Comparison of ENCODE assay signal across 24 cellular contexts in the genomic region with DNA sequence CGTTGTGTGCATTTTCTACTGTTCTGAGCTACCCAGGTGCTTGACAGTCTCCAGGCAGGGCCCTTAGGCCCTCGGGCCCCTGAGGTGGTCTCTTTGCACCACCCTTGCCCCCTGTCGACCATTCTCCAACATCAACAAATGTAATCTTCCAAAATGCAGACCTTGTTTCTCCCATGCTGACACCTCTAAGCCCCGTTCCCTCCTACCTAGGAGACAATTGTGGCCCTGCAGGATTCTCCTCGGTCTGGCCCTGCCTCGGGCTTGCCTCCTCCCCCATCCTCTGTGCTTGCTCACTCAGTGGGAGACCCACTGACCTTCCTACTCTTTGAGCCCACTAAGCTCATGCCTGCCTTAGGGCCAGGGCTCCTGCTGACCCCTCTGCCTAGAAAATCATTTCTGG.
"Had no signal": no experiment of that assay in that cellular context is flagged by ENCODE, and none has a peak within 500 bp of the region (broad histone marks: within the 10 kb centered on the region; RNA-seq: fewer than 3 reads in every experiment).

No MANE protein-coding gene starts in this region.

- H3K27me3 ChIP-seq: body of pancreas, testis, upper lobe of left lung had no signal

- H3K9me3 ChIP-seq: body of pancreas, neutrophil, testis, upper lobe of left lung had no signal

- H3K36me3 Mint-ChIP-seq: activated naive CD8-positive, alpha-beta T cell treated with anti-CD3 and anti-CD28 coated beads, Interleukin-2, amount 10 ng/mL, durations not matched to agents 7 days and 5 days; naive thymus-derived CD4-positive, alpha-beta T cell; stimulated activated effector memory CD8-positive, alpha-beta T cell treated with anti-CD3 and anti-CD28 coated beads, Interleukin-12 subunit alpha, Interleukin-12 subunit beta, amount 100 ng/mL, for 72 hours had no signal

- H3K36me3 ChIP-seq: neutrophil, upper lobe of left lung had no signal

- H3K9ac ChIP-seq: parathyroid adenoma had no signal

- ATAC-seq: activated CD8-positive, alpha-beta T cell treated with anti-CD3 and anti-CD28 coated beads for 36 hours; activated T-helper 17 cell treated with anti-CD3 and anti-CD28 coated beads, Interleukin-2, amount 50 U/mL, for 72 hours; body of pancreas; naive thymus-derived CD4-positive, alpha-beta T cell; sciatic nerve; stimulated activated effector memory CD8-positive, alpha-beta T cell treated with anti-CD3 and anti-CD28 coated beads, Interleukin-12 subunit alpha, Interleukin-12 subunit beta, amount 100 ng/mL, for 72 hours had no signal

- H3K27ac ChIP-seq: body of pancreas, dorsolateral prefrontal cortex, epithelial cell of prostate, neutrophil, parathyroid adenoma, testis, upper lobe of left lung had no signal

- H3K4me1 ChIP-seq: body of pancreas, parathyroid adenoma, testis had no signal

- H3K27me3 Mint-ChIP-seq: activated CD8-positive, alpha-beta T cell treated with anti-CD3 and anti-CD28 coated beads for 36 hours; activated T-helper 17 cell treated with anti-CD3 and anti-CD28 coated beads, Interleukin-2, amount 50 U/mL, for 72 hours had no signal

- H3K4me3 Mint-ChIP-seq: activated B cell treated with CpG ODN at 0.5 μM for 24 hours; activated CD4-positive, alpha-beta T cell treated with anti-CD3 and anti-CD28 coated beads, Interleukin-2, amount 10 ng/mL, durations not matched to agents 24 days and 14 days; activated CD8-positive, alpha-beta T cell treated with anti-CD3 and anti-CD28 coated beads for 36 hours; activated naive CD8-positive, alpha-beta T cell treated with anti-CD3 and anti-CD28 coated beads, Interleukin-2, amount 10 ng/mL, durations not matched to agents 7 days and 5 days; activated T-helper 17 cell treated with anti-CD3 and anti-CD28 coated beads, Interleukin-2, amount 50 U/mL, for 72 hours; stimulated activated effector memory CD8-positive, alpha-beta T cell treated with anti-CD3 and anti-CD28 coated beads, Interleukin-12 subunit alpha, Interleukin-12 subunit beta, amount 100 ng/mL, for 72 hours had no signal

- H3K9me3 Mint-ChIP-seq: activated B cell treated with CpG ODN at 0.5 μM for 24 hours; activated CD4-positive, alpha-beta T cell treated with anti-CD3 and anti-CD28 coated beads, Interleukin-2, amount 10 ng/mL, durations not matched to agents 24 days and 14 days; activated CD8-positive, alpha-beta T cell treated with anti-CD3 and anti-CD28 coated beads for 36 hours; activated naive CD8-positive, alpha-beta T cell treated with anti-CD3 and anti-CD28 coated beads, Interleukin-2, amount 10 ng/mL, durations not matched to agents 7 days and 5 days; activated T-helper 17 cell treated with anti-CD3 and anti-CD28 coated beads, Interleukin-2, amount 50 U/mL, for 72 hours; naive thymus-derived CD4-positive, alpha-beta T cell; stimulated activated effector memory CD8-positive, alpha-beta T cell treated with anti-CD3 and anti-CD28 coated beads, Interleukin-12 subunit alpha, Interleukin-12 subunit beta, amount 100 ng/mL, for 72 hours had no signal

- DNase-seq: activated B cell treated with CpG ODN at 0.5 μM for 24 hours; activated CD4-positive, alpha-beta T cell treated with anti-CD3 and anti-CD28 coated beads, Interleukin-2, amount 10 ng/mL, durations not matched to agents 24 days and 14 days; activated CD8-positive, alpha-beta T cell treated with anti-CD3 and anti-CD28 coated beads for 36 hours; activated naive CD4-positive, alpha-beta T cell; activated naive CD8-positive, alpha-beta T cell treated with anti-CD3 and anti-CD28 coated beads, Interleukin-2, amount 10 ng/mL, durations not matched to agents 7 days and 5 days; activated T-cell treated with anti-CD3 and anti-CD28 coated beads, Interleukin-2, amount 50 U/mL, for 1 hour; amygdala; body of pancreas; caudate nucleus; foreskin fibroblast; hippocampal formation; mesenchymal stem cell; naive thymus-derived CD4-positive, alpha-beta T cell; stimulated activated CD4-positive, alpha-beta T cell treated with anti-CD3 and anti-CD28 coated beads, Interleukin-4, amount 100 ng/mL, for 24 hours; testis; upper lobe of left lung had no signal

- H3K27ac Mint-ChIP-seq: activated B cell treated with CpG ODN at 0.5 μM for 24 hours; activated CD4-positive, alpha-beta T cell treated with anti-CD3 and anti-CD28 coated beads, Interleukin-2, amount 10 ng/mL, durations not matched to agents 24 days and 14 days; activated CD8-positive, alpha-beta T cell treated with anti-CD3 and anti-CD28 coated beads for 36 hours; activated naive CD8-positive, alpha-beta T cell treated with anti-CD3 and anti-CD28 coated beads, Interleukin-2, amount 10 ng/mL, durations not matched to agents 7 days and 5 days; activated T-helper 17 cell treated with anti-CD3 and anti-CD28 coated beads, Interleukin-2, amount 50 U/mL, for 72 hours; stimulated activated effector memory CD8-positive, alpha-beta T cell treated with anti-CD3 and anti-CD28 coated beads, Interleukin-12 subunit alpha, Interleukin-12 subunit beta, amount 100 ng/mL, for 72 hours had no signal

- H3K4me3 ChIP-seq: body of pancreas, dorsolateral prefrontal cortex, smooth muscle cell, testis, upper lobe of left lung had no signal
